Comparison of ENCODE assay signal across 10 cellular contexts in genomic region chrX:65014230-65014629, GRCh38. TPM values are rescaled to one million over a fixed set of nuclear protein-coding genes. Genes with fewer than 3 reads are reported as not detected.
"Had no signal": no experiment of that assay in that cellular context is flagged by ENCODE, and none has a peak within 500 bp of the region (broad histone marks: within the 10 kb centered on the region; RNA-seq: fewer than 3 reads in every experiment).

No MANE protein-coding gene starts in this region.

- H3K4me3 ChIP-seq: GM23248 had no signal

- H3K9ac ChIP-seq: GM23248, KMS-11 had no signal

- FAIRE-seq: H54, HTR-8/SVneo had no signal

- H2AFZ ChIP-seq: GM23248 had no signal

- H3K4me2 ChIP-seq: KMS-11 had no signal

- H3K27ac ChIP-seq: GM23248, KMS-11 had no signal

- DNase-seq: GM23248, GOT3, H9, HCEC 1CT, Karpas-422, KBM-7 had no signal

RNA-seq across cellular contexts. Expression of gene ZC3H12B, which starts 20.4 kb away (rescaled TPM):
- total RNA-seq: HT-29 had no signal
